12 cellular contexts compared by ENCODE assay signal in genomic region chr4:38605794-38606586, GRCh38. TPM values are rescaled to one million over a fixed set of nuclear protein-coding genes. Genes with fewer than 3 reads are reported as not detected.
DNase-seq lines count a peak whose midpoint lies in the region; ATAC-seq lines count a peak whose summit lies in the region.
"Had no signal": no experiment of that assay in that cellular context is flagged by ENCODE, and none has a peak within 500 bp of the region (broad histone marks: within the 10 kb centered on the region; RNA-seq: fewer than 3 reads in every experiment).

No MANE protein-coding gene starts in this region.

- peaks cover 12 to 47% (median 20%) of the 10 kb centered on the region in 4 donors for H3K4me1 Mint-ChIP-seq in CD4-positive, CD25-positive, alpha-beta regulatory T cell
- peaks cover 30 to 42% of the 10 kb centered on the region in 2 donors for H3K4me1 Mint-ChIP-seq in effector memory CD8-positive, alpha-beta T cell (ENCODE audit: low read depth in 2 of 2)
- peaks cover 43 to 47% of the 10 kb centered on the region in 2 donors for H3K4me1 Mint-ChIP-seq in natural killer cell treated with Interleukin-12 subunit alpha and Interleukin-12 subunit beta and Interleukin-15 and Interleukin-18, amount 100 ng/mL, for 72 hours (ENCODE audit: low read depth in 2 of 2)

- H3K4me3 ChIP-seq in CD4-positive, CD25-positive, alpha-beta regulatory T cell (ENCODE audit: low read depth, low read length) = no peak overlapping the region
- H3K4me3 ChIP-seq: left ventricle myocardium inferior had no signal

- no peaks in the 10 kb centered on the region for H3K27me3 ChIP-seq in CD4-positive, CD25-positive, alpha-beta regulatory T cell (ENCODE audit: control insufficient read depth, insufficient read depth, low read length)

- no peak overlapping the region for H3K4me3 Mint-ChIP-seq in CD4-positive, CD25-positive, alpha-beta regulatory T cell
- no peak overlapping the region for H3K4me3 Mint-ChIP-seq in effector memory CD8-positive, alpha-beta T cell
- no peak overlapping the region for H3K4me3 Mint-ChIP-seq in natural killer cell treated with Interleukin-12 subunit alpha and Interleukin-12 subunit beta and Interleukin-15 and Interleukin-18, amount 100 ng/mL, for 72 hours
- H3K4me3 Mint-ChIP-seq: activated T-cell treated with anti-CD3 and anti-CD28 coated beads, Interleukin-2, amount 50 U/mL, for 72 hours had no signal

- H3K4me1 ChIP-seq in CD4-positive, CD25-positive, alpha-beta regulatory T cell (ENCODE audit: control insufficient read depth, insufficient read depth, low read length, poor library complexity, severe bottlenecking) = peaks cover 12% of the 10 kb centered on the region

- peak overlapping the region; percentile 32 to 85 (median 60) for H3K27ac Mint-ChIP-seq in CD4-positive, CD25-positive, alpha-beta regulatory T cell
- H3K27ac Mint-ChIP-seq in effector memory CD8-positive, alpha-beta T cell = peak overlapping the region; percentile 33 to 76
- H3K27ac Mint-ChIP-seq in natural killer cell treated with Interleukin-12 subunit alpha and Interleukin-12 subunit beta and Interleukin-15 and Interleukin-18, amount 100 ng/mL, for 72 hours = peak overlapping the region; percentile 0 to 57
- H3K27ac Mint-ChIP-seq: activated T-cell treated with anti-CD3 and anti-CD28 coated beads, Interleukin-2, amount 50 U/mL, for 72 hours had no signal

- no peaks in the 10 kb centered on the region for H3K36me3 ChIP-seq in CD4-positive, CD25-positive, alpha-beta regulatory T cell (ENCODE audit: control insufficient read depth, insufficient read depth, low read length)
- H3K36me3 ChIP-seq: left ventricle myocardium inferior had no signal

- peaks cover 4% of the 10 kb centered on the region for H3K36me3 Mint-ChIP-seq in CD4-positive, CD25-positive, alpha-beta regulatory T cell
- H3K36me3 Mint-ChIP-seq in effector memory CD8-positive, alpha-beta T cell (ENCODE audit: insufficient read depth) = peaks cover 3% of the 10 kb centered on the region
- no peaks in the 10 kb centered on the region for H3K36me3 Mint-ChIP-seq in natural killer cell treated with Interleukin-12 subunit alpha and Interleukin-12 subunit beta and Interleukin-15 and Interleukin-18, amount 100 ng/mL, for 72 hours

- H3K27ac ChIP-seq in CD4-positive, CD25-positive, alpha-beta regulatory T cell (ENCODE audit: insufficient read depth, low read length, poor library complexity, severe bottlenecking) = no peak overlapping the region
- H3K27ac ChIP-seq: left ventricle myocardium inferior had no signal

- ATAC-seq in CD4-positive, CD25-positive, alpha-beta regulatory T cell (ENCODE audit: low read depth in 2 of 2) = no peak
- no peak for ATAC-seq in effector memory CD8-positive, alpha-beta T cell (replicated peaks)
- no peak for ATAC-seq in natural killer cell treated with Interleukin-12 subunit alpha and Interleukin-12 subunit beta and Interleukin-15 and Interleukin-18, amount 100 ng/mL, for 72 hours
- no peak for ATAC-seq in GM21367 (IDR thresholded peaks at IDR 0.05; ENCODE audit: unreplicated experiment)
- ATAC-seq: HCT116 had no signal

- H3K27me3 Mint-ChIP-seq in CD4-positive, CD25-positive, alpha-beta regulatory T cell = peaks cover 4% of the 10 kb centered on the region
- H3K27me3 Mint-ChIP-seq in effector memory CD8-positive, alpha-beta T cell = no peaks in the 10 kb centered on the region
- no peaks in the 10 kb centered on the region for H3K27me3 Mint-ChIP-seq in natural killer cell treated with Interleukin-12 subunit alpha and Interleukin-12 subunit beta and Interleukin-15 and Interleukin-18, amount 100 ng/mL, for 72 hours

- peaks cover 0 to 3% (median 0%) of the 10 kb centered on the region in 7 donors for H3K9me3 Mint-ChIP-seq in CD4-positive, CD25-positive, alpha-beta regulatory T cell
- H3K9me3 Mint-ChIP-seq in effector memory CD8-positive, alpha-beta T cell = no peaks in the 10 kb centered on the region
- H3K9me3 Mint-ChIP-seq in natural killer cell treated with Interleukin-12 subunit alpha and Interleukin-12 subunit beta and Interleukin-15 and Interleukin-18, amount 100 ng/mL, for 72 hours = peaks cover 2% of the 10 kb centered on the region

- H3K9me3 ChIP-seq in CD4-positive, CD25-positive, alpha-beta regulatory T cell (ENCODE audit: control insufficient read depth in 2 of 2, low read length in 2 of 2) = no peaks in the 10 kb centered on the region
- H3K9me3 ChIP-seq: left ventricle myocardium inferior had no signal

- no peak for DNase-seq in CD4-positive, CD25-positive, alpha-beta regulatory T cell
- DNase-seq in NCI-H187 (lab: John Stamatoyannopoulos, UW) (peak; percentile 70 to 84), DMS 273 (lab: John Stamatoyannopoulos, UW; ENCODE audit: unreplicated experiment) (no peak)
- no peak for DNase-seq in effector memory CD8-positive, alpha-beta T cell
- DNase-seq in natural killer cell treated with Interleukin-12 subunit alpha and Interleukin-12 subunit beta and Interleukin-15 and Interleukin-18, amount 100 ng/mL, for 72 hours (ENCODE audit: low spot score) = no peak
- DNase-seq in stimulated activated CD4-positive, alpha-beta T cell treated with anti-CD3 and anti-CD28 coated beads, Interleukin-2, amount 100 ng/mL, for 24 hours = no peak
- no peak for DNase-seq in activated CD8-positive, alpha-beta memory T cell treated with anti-CD3 and anti-CD28 coated beads, Interleukin-2, amount 50 U/mL, for 4 hours
- DNase-seq: activated T-cell treated with anti-CD3 and anti-CD28 coated beads, Interleukin-2, amount 50 U/mL, for 72 hours; AML-193; left ventricle myocardium inferior had no signal

RNA-seq across cellular contexts. Expression of gene KLF3, which starts 58.0 kb away (rescaled TPM):
- 126 TPM for total RNA-seq in CD4-positive, CD25-positive, alpha-beta regulatory T cell
- polyA plus RNA-seq in CD4-positive, CD25-positive, alpha-beta regulatory T cell = 10 to 100 TPM; 74.9 to 89.6 (median 83.7) TPM
- 10 to 100 TPM; 68.6 to 68.9 TPM for total RNA-seq in natural killer cell treated with Interleukin-12 subunit alpha and Interleukin-12 subunit beta and Interleukin-15 and Interleukin-18, amount 100 ng/mL, for 72 hours

Comparison
In these comparisons a context has a peak if more than half of its experiments do, and no peak if none do; other contexts are left out.
1. DNase-seq: peak in NCI-H187 (2 of 2); none in CD4-positive, CD25-positive, alpha-beta regulatory T cell (0 of 3), effector memory CD8-positive, alpha-beta T cell (0 of 3), natural killer cell treated with Interleukin-12 subunit alpha and Interleukin-12 subunit beta and Interleukin-15 and Interleukin-18, amount 100 ng/mL, for 72 hours (single experiment), stimulated activated CD4-positive, alpha-beta T cell treated with anti-CD3 and anti-CD28 coated beads, Interleukin-2, amount 100 ng/mL, for 24 hours (0 of 2), DMS 273 (single experiment) and activated CD8-positive, alpha-beta memory T cell treated with anti-CD3 and anti-CD28 coated beads, Interleukin-2, amount 50 U/mL, for 4 hours (single experiment).
2. Peak in every context shown above with its lines, with median percentiles within 50 percentile points of each other: H3K27ac Mint-ChIP-seq.